In the genomic region with DNA sequence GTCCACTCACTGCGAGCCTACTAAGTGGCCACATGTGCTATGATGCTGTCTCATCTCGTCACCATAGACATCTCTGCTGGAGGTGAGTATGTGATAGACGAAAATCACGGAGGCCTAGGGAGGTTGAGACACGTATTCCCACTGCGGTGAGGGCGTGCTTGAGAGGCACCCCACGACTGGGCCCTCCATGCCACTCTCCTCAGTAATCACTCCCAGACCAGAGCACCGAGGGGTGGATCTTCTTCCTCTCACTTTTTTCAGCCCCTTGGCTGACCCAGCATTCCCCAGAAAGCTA, we compare ENCODE assay signal across 10 cellular contexts. TPM values are rescaled to one million over a fixed set of nuclear protein-coding genes. Genes with fewer than 3 reads are reported as not detected.
DNase-seq lines count a peak whose midpoint lies in the region; TF ChIP-seq lines count a peak whose summit lies in the region.
"Had no signal": no experiment of that assay in that cellular context is flagged by ENCODE, and none has a peak within 500 bp of the region (broad histone marks: within the 10 kb centered on the region; RNA-seq: fewer than 3 reads in every experiment).

No MANE protein-coding gene starts in this region.

- H3K27me3 Mint-ChIP-seq in type B pancreatic cell = no peaks in the 10 kb centered on the region

- H3K27ac Mint-ChIP-seq in type B pancreatic cell = peak overlapping the region; percentile 90
- H3K27ac Mint-ChIP-seq: stimulated activated naive CD8-positive, alpha-beta T cell treated with anti-CD3 and anti-CD28 coated beads, Interleukin-15, Interleukin-2, amounts not matched to agents 100 ng/mL and 50 ng/mL, for 24 hours had no signal

- WGBS in esophagus squamous epithelium, 2 donors = 70 to 77% methylated on average over 9 of the region's 9 CpGs

- peaks cover 52% of the 10 kb centered on the region for H3K4me1 Mint-ChIP-seq in type B pancreatic cell (ENCODE audit: unreplicated experiment)

- TF ChIP-seq CTCF in esophagus squamous epithelium (IDR thresholded peaks at IDR 0.05) (no peak), neural cell (IDR thresholded peaks at IDR 0.05; ENCODE audit: poor library complexity, severe bottlenecking) (no peak), type B pancreatic cell (conservative IDR thresholded peaks at IDR 0.05) (no peak)

- peaks cover 16% of the 10 kb centered on the region for H4K20me1 ChIP-seq in neural cell (ENCODE audit: insufficient read depth)

- H3K27ac ChIP-seq in SJCRH30 (peak overlapping the region; percentile 59), esophagus squamous epithelium (peak overlapping the region; percentile 65 to 90 (median 84)), neural cell (ENCODE audit: low read length) (peak overlapping the region; percentile 54)

- no peaks in the 10 kb centered on the region for H3K36me3 ChIP-seq in SJCRH30
- H3K36me3 ChIP-seq in esophagus squamous epithelium = no peaks in the 10 kb centered on the region
- H3K36me3 ChIP-seq in neural cell (ENCODE audit: insufficient read depth, low read length) = no peaks in the 10 kb centered on the region

- DNase-seq in SJCRH30 (no peak), esophagus squamous epithelium (lab: John Stamatoyannopoulos, UW) (no peak), type B pancreatic cell (ENCODE audit: extremely low spot score, unreplicated experiment) (no peak), NCI-H2029 treated with DMSO at 0.1 percent for 48 hours (lab: John Stamatoyannopoulos, UW) (no peak), NCI-H2107 (lab: John Stamatoyannopoulos, UW) (no peak), NCI-H345 (lab: John Stamatoyannopoulos, UW) (no peak)
- DNase-seq: activated CD8-positive, alpha-beta memory T cell treated with anti-CD3 and anti-CD28 coated beads, Interleukin-2, amount 50 U/mL, for 4 hours had no signal

- H3K4me2 ChIP-seq in neural cell (ENCODE audit: low read length) = no peak overlapping the region

- no peaks in the 10 kb centered on the region for H3K9me2 ChIP-seq in neural cell (ENCODE audit: insufficient read depth, low read length)

- TF ChIP-seq EP300 in neural cell (conservative IDR thresholded peaks at IDR 0.05; ENCODE audit: poor library complexity, severe bottlenecking) = no peak

- TF ChIP-seq RAD21 in neural cell (conservative IDR thresholded peaks at IDR 0.05) = no peak

- H3K79me2 ChIP-seq in neural cell (replicated peaks; ENCODE audit: insufficient read depth, low read length) = peaks cover 76% of the 10 kb centered on the region

- intact Hi-C loops in esophagus squamous epithelium (cut with DNase I) = no loop called here

- peak overlapping the region; percentile 69 for H3K4me3 Mint-ChIP-seq in type B pancreatic cell
- H3K4me3 Mint-ChIP-seq: stimulated activated naive CD8-positive, alpha-beta T cell treated with anti-CD3 and anti-CD28 coated beads, Interleukin-15, Interleukin-2, amounts not matched to agents 100 ng/mL and 50 ng/mL, for 24 hours had no signal

- no peaks in the 10 kb centered on the region for H3K27me3 ChIP-seq in SJCRH30
- no peaks in the 10 kb centered on the region for H3K27me3 ChIP-seq in esophagus squamous epithelium
- H3K27me3 ChIP-seq in neural cell (ENCODE audit: insufficient read depth, low read depth, low read length) = no peaks in the 10 kb centered on the region
- H3K27me3 ChIP-seq: body of pancreas had no signal

- H3K9ac ChIP-seq in neural cell (ENCODE audit: low read length) = no peak overlapping the region

- H3K4me1 ChIP-seq in SJCRH30 = peaks cover 48% of the 10 kb centered on the region
- peaks cover 13 to 68% (median 31%) of the 10 kb centered on the region in 3 donors for H3K4me1 ChIP-seq in esophagus squamous epithelium

- H3K9me3 ChIP-seq in SJCRH30 (replicated peaks) = no peaks in the 10 kb centered on the region
- H3K9me3 ChIP-seq in esophagus squamous epithelium = no peaks in the 10 kb centered on the region
- H3K9me3 ChIP-seq in neural cell (ENCODE audit: low read length) = no peaks in the 10 kb centered on the region
- H3K9me3 ChIP-seq: body of pancreas had no signal

- no peaks in the 10 kb centered on the region for H3K9me3 Mint-ChIP-seq in type B pancreatic cell
- H3K9me3 Mint-ChIP-seq: stimulated activated naive CD8-positive, alpha-beta T cell treated with anti-CD3 and anti-CD28 coated beads, Interleukin-15, Interleukin-2, amounts not matched to agents 100 ng/mL and 50 ng/mL, for 24 hours had no signal

- no peak overlapping the region for H2AFZ ChIP-seq in neural cell (ENCODE audit: low read depth, low read length)

- H3K4me3 ChIP-seq in SJCRH30 (peak overlapping the region; percentile 25), esophagus squamous epithelium (peak overlapping the region in 2 of 4 donors; percentile 6 to 35), neural cell (ENCODE audit: low read length) (peak overlapping the region; percentile 45)
- H3K4me3 ChIP-seq: body of pancreas had no signal

- TF ChIP-seq POLR2A in esophagus squamous epithelium (IDR thresholded peaks at IDR 0.05) = no peak

- H3K36me3 Mint-ChIP-seq in type B pancreatic cell = peaks cover 8% of the 10 kb centered on the region

- no peaks in the 10 kb centered on the region for H3F3A ChIP-seq in neural cell (ENCODE audit: insufficient read depth, low read length, poor library complexity, severe bottlenecking)

TF ChIP-seq in neural cell, 6 proteins besides CTCF, POLR2A, EP300 and RAD21:
- TF ChIP-seq SMC3 (conservative IDR thresholded peaks at IDR 0.05; ENCODE audit: poor library complexity) = no peak
- TF ChIP-seq EZH2 (IDR thresholded peaks at IDR 0.05; ENCODE audit: borderline replicate concordance, insufficient read depth, low read length, poor library complexity, severe bottlenecking) = no peak
- no peak for TF ChIP-seq TAF1 (IDR thresholded peaks at IDR 0.05; ENCODE audit: low read depth)
- no peak for TF ChIP-seq MXI1 (conservative IDR thresholded peaks at IDR 0.05; ENCODE audit: poor library complexity, severe bottlenecking)
- TF ChIP-seq POLR2AphosphoS5 (IDR thresholded peaks at IDR 0.05) = no peak
- TF ChIP-seq, protein P1, sequence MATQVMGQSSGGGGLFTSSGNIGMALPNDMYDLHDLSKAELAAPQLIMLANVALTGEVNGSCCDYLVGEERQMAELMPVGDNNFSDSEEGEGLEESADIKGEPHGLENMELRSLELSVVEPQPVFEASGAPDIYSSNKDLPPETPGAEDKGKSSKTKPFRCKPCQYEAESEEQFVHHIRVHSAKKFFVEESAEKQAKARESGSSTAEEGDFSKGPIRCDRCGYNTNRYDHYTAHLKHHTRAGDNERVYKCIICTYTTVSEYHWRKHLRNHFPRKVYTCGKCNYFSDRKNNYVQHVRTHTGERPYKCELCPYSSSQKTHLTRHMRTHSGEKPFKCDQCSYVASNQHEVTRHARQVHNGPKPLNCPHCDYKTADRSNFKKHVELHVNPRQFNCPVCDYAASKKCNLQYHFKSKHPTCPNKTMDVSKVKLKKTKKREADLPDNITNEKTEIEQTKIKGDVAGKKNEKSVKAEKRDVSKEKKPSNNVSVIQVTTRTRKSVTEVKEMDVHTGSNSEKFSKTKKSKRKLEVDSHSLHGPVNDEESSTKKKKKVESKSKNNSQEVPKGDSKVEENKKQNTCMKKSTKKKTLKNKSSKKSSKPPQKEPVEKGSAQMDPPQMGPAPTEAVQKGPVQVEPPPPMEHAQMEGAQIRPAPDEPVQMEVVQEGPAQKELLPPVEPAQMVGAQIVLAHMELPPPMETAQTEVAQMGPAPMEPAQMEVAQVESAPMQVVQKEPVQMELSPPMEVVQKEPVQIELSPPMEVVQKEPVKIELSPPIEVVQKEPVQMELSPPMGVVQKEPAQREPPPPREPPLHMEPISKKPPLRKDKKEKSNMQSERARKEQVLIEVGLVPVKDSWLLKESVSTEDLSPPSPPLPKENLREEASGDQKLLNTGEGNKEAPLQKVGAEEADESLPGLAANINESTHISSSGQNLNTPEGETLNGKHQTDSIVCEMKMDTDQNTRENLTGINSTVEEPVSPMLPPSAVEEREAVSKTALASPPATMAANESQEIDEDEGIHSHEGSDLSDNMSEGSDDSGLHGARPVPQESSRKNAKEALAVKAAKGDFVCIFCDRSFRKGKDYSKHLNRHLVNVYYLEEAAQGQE (IDR thresholded peaks at IDR 0.05; ENCODE audit: borderline replicate concordance) = no peak

RNA-seq across cellular contexts. Expression of a gene that starts 29.0 kb away (rescaled TPM):
- total RNA-seq in SJCRH30 (2014; rRNA removed; shearing (Covaris generic)) = 12.3 and 13.9 TPM in 2 replicates
- total RNA-seq in esophagus squamous epithelium = 10 to 100 TPM in 2 of 4 donors, 1 to 10 TPM in 2; 4.4 to 16.6 (median 10.7) TPM
- polyA plus RNA-seq in neural cell = 38.9 and 44.1 TPM in 2 replicates
- 99.4 and 103 TPM in 2 replicates for polyA minus RNA-seq in neural cell
- total RNA-seq in type B pancreatic cell (ENCODE audit: low replicate concordance) = 36.6 and 37.2 TPM in 2 replicates
